28 cellular contexts compared by ENCODE assay signal in genomic region chr9:36170531-36170930, GRCh38. TPM values are rescaled to one million over a fixed set of nuclear protein-coding genes. Genes with fewer than 3 reads are reported as not detected.
DNase-seq lines count a peak whose midpoint lies in the region; ATAC-seq, FAIRE-seq and TF ChIP-seq lines count a peak whose summit lies in the region.
"Had no signal": no experiment of that assay in that cellular context is flagged by ENCODE, and none has a peak within 500 bp of the region (broad histone marks: within the 10 kb centered on the region; RNA-seq: fewer than 3 reads in every experiment).

No MANE protein-coding gene starts in this region.

- H2AFZ ChIP-seq in H1 (ENCODE audit: low read length) = no peak overlapping the region
- no peak overlapping the region for H2AFZ ChIP-seq in neuronal stem cell (ENCODE audit: low read length)

- H3K9me3 ChIP-seq in H1 (ENCODE audit: insufficient read depth in 2 of 2, low read depth in 1 of 2, low read length in 1 of 2) (no peaks in the 10 kb centered on the region), neuronal stem cell (replicated peaks in 1 of 2; ENCODE audit: control insufficient read depth in 2 of 2, insufficient read depth in 1 of 2, low read depth in 1 of 2, low read length in 2 of 2) (no peaks in the 10 kb centered on the region)
- H3K9me3 ChIP-seq: BE2C, BLaER1 had no signal

- H3K56ac ChIP-seq in H1 (replicated peaks; ENCODE audit: insufficient read length, low read depth, low read length) = no peak overlapping the region

- TF ChIP-seq POLR2A in H1 (IDR thresholded peaks at IDR 0.05; ENCODE audit: control extremely low read depth in 1 of 2, low read depth in 2 of 2, low read length in 2 of 2) = no peak

- H3K14ac ChIP-seq in H1 (ENCODE audit: insufficient read length) (no peak overlapping the region), neuronal stem cell (ENCODE audit: low read length) (peak overlapping the region; percentile 71)

- no peaks in the 10 kb centered on the region for H4K20me1 ChIP-seq in H1 (replicated peaks in 1 of 2; ENCODE audit: control insufficient read depth in 1 of 2, insufficient read depth in 2 of 2, low read length in 2 of 2)
- H4K20me1 ChIP-seq: BLaER1 had no signal

- H4K8ac ChIP-seq in H1 (ENCODE audit: extremely low read depth, insufficient read depth, low read length) = no peak overlapping the region
- H4K8ac ChIP-seq in neuronal stem cell (ENCODE audit: low read depth, low read length) = no peak overlapping the region

- no peak for TF ChIP-seq EP300 in H1 (IDR thresholded peaks at IDR 0.05; ENCODE audit: borderline replicate concordance in 1 of 2, low read depth in 2 of 2, low read length in 2 of 2)

- TF ChIP-seq CTCF in H1 (IDR thresholded peaks at IDR 0.05; ENCODE audit: control extremely low read depth in 1 of 3, insufficient read depth in 1 of 3, low read depth in 1 of 3, low read length in 3 of 3) = no peak

- H2AK5ac ChIP-seq in H1 (ENCODE audit: low read depth, low read length) (no peak overlapping the region), neuronal stem cell (ENCODE audit: low read depth, low read length) (peak overlapping the region; percentile 27)

- H2BK20ac ChIP-seq in H1 (ENCODE audit: low read length) = no peak overlapping the region

- H3K9ac ChIP-seq in H1 (replicated peaks in 1 of 4; ENCODE audit: extremely low read depth in 1 of 4, low read depth in 3 of 4, low read length in 3 of 4) = no peak overlapping the region
- no peak overlapping the region for H3K9ac ChIP-seq in neuronal stem cell (ENCODE audit: low read depth, low read length, poor library complexity)
- H3K9ac ChIP-seq: BLaER1 had no signal

- intact Hi-C loops in sciatic nerve (cut with DNase I) = no loop called here
- intact Hi-C loops in left colon (cut with DNase I, micrococcal nuclease) = no loop called here

- H2BK15ac ChIP-seq in H1 (ENCODE audit: low read length) (no peak overlapping the region), neuronal stem cell (ENCODE audit: low read length) (no peak overlapping the region)

- H3K79me2 ChIP-seq in H1 (ENCODE audit: control insufficient read depth in 1 of 2, insufficient read depth in 2 of 2, low read length in 2 of 2) = no peaks in the 10 kb centered on the region

- H3K4me3 ChIP-seq in H1 (ENCODE audit: extremely low read depth in 1 of 4, insufficient read depth in 2 of 4, low read depth in 3 of 4, low read length in 4 of 4) (no peak overlapping the region), neuronal stem cell (ENCODE audit: low read length in 2 of 2) (no peak overlapping the region)
- H3K4me3 ChIP-seq: BLaER1, GM12878 had no signal

- no peak overlapping the region for H3K4ac ChIP-seq in H1 (replicated peaks; ENCODE audit: insufficient read length, low read depth, low read length)
- no peak overlapping the region for H3K4ac ChIP-seq in neuronal stem cell (ENCODE audit: low read length)

- 91% methylated on average over 13 of the region's 13 CpGs; no CpG with 5 or more reads in 1 of the 2 experiments for WGBS in H1 (ENCODE audit: extremely low coverage in 1 of 2, insufficient coverage in 1 of 2, insufficient read length in 1 of 2, insufficient replicate concordance in 2 of 2, low coverage in 1 of 2, low lambda C conversion rate in 2 of 2, missing lambda C conversion rate in 1 of 2), 2 experiments
- no CpG with 5 or more reads among the region's 13 CpGs for WGBS in neuronal stem cell (ENCODE audit: extremely low coverage in 2 of 2, insufficient read length in 2 of 2, insufficient replicate concordance in 1 of 2), 2 donors

- no peak overlapping the region for H2BK120ac ChIP-seq in H1 (replicated peaks; ENCODE audit: low read depth, low read length)
- H2BK120ac ChIP-seq in neuronal stem cell (ENCODE audit: low read depth, low read length) = no peak overlapping the region

- no peak overlapping the region for H4K5ac ChIP-seq in H1 (ENCODE audit: insufficient read length, low read depth, low read length)

- H3K23ac ChIP-seq in H1 (ENCODE audit: insufficient read length) = no peak overlapping the region
- no peak overlapping the region for H3K23ac ChIP-seq in neuronal stem cell (ENCODE audit: low read depth, low read length, poor library complexity)

- peaks cover 2% of the 10 kb centered on the region; the same call in 1 of the 2 replicates for H3K23me2 ChIP-seq in H1 (ENCODE audit: low read depth, low read length)

- POLR2A ChIA-PET in H1 (lab: Charles Lee; ENCODE audit: partially characterized antibody) = no interaction called here

- H3K18ac ChIP-seq in H1 (ENCODE audit: extremely low read depth, low read length) = no peak overlapping the region
- no peak overlapping the region for H3K18ac ChIP-seq in neuronal stem cell (ENCODE audit: low read length)

- no peak for DNase-seq in H1 (ENCODE audit: low read depth in 1 of 2, low spot score in 2 of 2)
- DNase-seq in neuronal stem cell (ENCODE audit: low spot score) = no peak
- peak; percentile 47 for DNase-seq in sciatic nerve (ENCODE audit: low spot score)
- DNase-seq in left colon = no peak
- DNase-seq in cortex of kidney (lab: John Stamatoyannopoulos, UW) = no peak
- DNase-seq: 8988T; ACHN; BE2C; C1 segment of cervical spinal cord; CD4-positive, alpha-beta memory T cell; CD4-positive, CD25-positive, alpha-beta regulatory T cell; CD8-positive, alpha-beta memory T cell; COR-L47; DMS 273 treated with DMSO at 0.1 percent for 48 hours; DMS153; DMS53; DMS79; DND-41; EL; GDM1 had no signal

- H3K4me2 ChIP-seq in H1 (ENCODE audit: insufficient read depth in 1 of 2, low read depth in 2 of 2, low read length in 2 of 2) (no peak overlapping the region), neuronal stem cell (ENCODE audit: insufficient read depth, low read length, poor library complexity, severe bottlenecking) (no peak overlapping the region)
- H3K4me2 ChIP-seq: BLaER1 had no signal

- H3K27ac ChIP-seq in H1 (ENCODE audit: low read depth, low read length) (no peak overlapping the region), neuronal stem cell (replicated peaks; ENCODE audit: low read length) (no peak overlapping the region)
- H3K27ac ChIP-seq: BLaER1 had no signal

- ATAC-seq in sciatic nerve (no peak), left colon (no peak), HG03025 (IDR thresholded peaks at IDR 0.05; ENCODE audit: low FRiP score, unreplicated experiment) (no peak)
- ATAC-seq: GM12878 had no signal

- H3K4me1 ChIP-seq in H1 (replicated peaks in 1 of 4; ENCODE audit: control insufficient read depth in 3 of 4, insufficient read depth in 4 of 4, low read length in 3 of 4) (no peaks in the 10 kb centered on the region; a peak in 1 of 7 replicates), neuronal stem cell (ENCODE audit: control insufficient read depth in 2 of 2, insufficient read depth in 1 of 2, low read depth in 1 of 2, low read length in 2 of 2) (peaks cover 0 to 1% of the 10 kb centered on the region in 2 donors)
- H3K4me1 ChIP-seq: BE2C, BLaER1 had no signal

- H3K27me3 ChIP-seq in H1 (replicated peaks in 1 of 4; ENCODE audit: control insufficient read depth in 3 of 4, extremely low read depth in 1 of 4, insufficient read depth in 3 of 4, low read length in 3 of 4) = no peaks in the 10 kb centered on the region
- H3K27me3 ChIP-seq in neuronal stem cell (ENCODE audit: control insufficient read depth in 3 of 3, insufficient read depth in 3 of 3, low read depth in 1 of 3, low read length in 3 of 3) = peaks cover 0 to 27% (median 0%) of the 10 kb centered on the region in 3 experiments
- H3K27me3 ChIP-seq: BE2C, BLaER1 had no signal

- CTCF ChIA-PET in H1 (lab: Charles Lee; ENCODE audit: partially characterized antibody) = interaction anchor here (1.2 to 10.2 kb wide), 4 partner anchors 8 to 216 kb away, joined by 3 to 153 read pairs (median 13); no protein-coding TSS in a partner anchor

- no peak overlapping the region for H2BK5ac ChIP-seq in H1 (ENCODE audit: low read depth, low read length)
- no peak overlapping the region for H2BK5ac ChIP-seq in neuronal stem cell (ENCODE audit: low read length)

- H3K79me1 ChIP-seq in H1 (ENCODE audit: low read depth, low read length) (no peaks in the 10 kb centered on the region), neuronal stem cell (ENCODE audit: low read depth, low read length) (no peaks in the 10 kb centered on the region)

- no peak for FAIRE-seq in H1 (lab: Jason Lieb, UNC)
- FAIRE-seq: A204.1, GM12878, GM12892, GM18507 had no signal

- H3K36me3 ChIP-seq in H1 (ENCODE audit: control insufficient read depth in 2 of 4, insufficient read depth in 4 of 4, low read length in 3 of 4) (no peaks in the 10 kb centered on the region), neuronal stem cell (replicated peaks in 1 of 2; ENCODE audit: control insufficient read depth in 2 of 2, insufficient read depth in 2 of 2, low read length in 2 of 2) (no peaks in the 10 kb centered on the region)
- H3K36me3 ChIP-seq: BE2C, BLaER1 had no signal

- H4K91ac ChIP-seq in H1 (replicated peaks; ENCODE audit: insufficient read length, low read length) (no peak overlapping the region), neuronal stem cell (ENCODE audit: low read depth, low read length, poor library complexity) (peak overlapping the region; percentile 7)

- TF ChIP-seq RAD21 in H1 (IDR thresholded peaks at IDR 0.05 in 1 of 2, conservative IDR thresholded peaks at IDR 0.05 in 1 of 2; ENCODE audit: low read depth in 2 of 2, low read length in 2 of 2) = no peak

- H2BK12ac ChIP-seq in H1 (ENCODE audit: low read depth, low read length) (peak overlapping the region; percentile 50; the same call in 1 of the 2 replicates), neuronal stem cell (ENCODE audit: low read length) (no peak overlapping the region)

RNA-seq across cellular contexts. Expression of gene CCIN, which starts 1.3 kb away (rescaled TPM):
- total RNA-seq in H1 (2021; fragmentation: NEBNext Ultra II Directional; extraction: Animal tissue kit (Norgen Biotek cat#: 25700)) = 0.19 and 0.27 TPM in 2 replicates
- 0.20 and 0.21 TPM in 2 replicates for polyA plus RNA-seq in H1 (2011; rRNA removed)
- polyA plus RNA-seq in H1 (2011; cell fraction: cytosol; rRNA removed) = 0.19 TPM
- polyA plus RNA-seq in H1 (2011; cell fraction: nucleus; rRNA removed) = 0.74 TPM
- 0.12 to 0.19 TPM (median 0.18 TPM) in 3 of 4 replicates, not detected in the other for polyA plus RNA-seq in H1 (2012, experiment 1 of 2)
- polyA plus RNA-seq in H1 (2012, experiment 2 of 2) = 0.08 TPM
- polyA plus RNA-seq in H1 (2013, experiment 1 of 2) = 0.06 TPM
- 0.07 TPM for polyA plus RNA-seq in H1 (2013, experiment 2 of 2)
- polyA minus RNA-seq in H1 (2011; rRNA and poly(A)+ RNA removed) = 1.1 and 1.8 TPM in 2 replicates
- polyA minus RNA-seq in H1 (2011; cell fraction: cytosol; rRNA and poly(A)+ RNA removed) = not detected
- 0.80 TPM for polyA minus RNA-seq in H1 (2011; cell fraction: nucleus; rRNA and poly(A)+ RNA removed)
- 0.03 TPM for polyA plus RNA-seq in neuronal stem cell (2013, experiment 1 of 2)
- 0.03 TPM for polyA plus RNA-seq in neuronal stem cell (2013, experiment 2 of 2)
- total RNA-seq in sciatic nerve (not detected), left colon (under 1 TPM in 1 of 2 donors, not detected in 1; 0.25 TPM)
- total RNA-seq: A673; CD4-positive, alpha-beta memory T cell; CD8-positive, alpha-beta memory T cell; G401; GM12878 had no signal
- polyA plus RNA-seq: CD4-positive, alpha-beta memory T cell; GM12878 had no signal

RNA-seq across cellular contexts. Expression of gene CLTA, which starts 20.2 kb away (rescaled TPM):
- 236 and 239 TPM in 2 replicates for total RNA-seq in H1 (2021; fragmentation: NEBNext Ultra II Directional; extraction: Animal tissue kit (Norgen Biotek cat#: 25700))
- 137 and 146 TPM in 2 replicates for polyA plus RNA-seq in H1 (2011; rRNA removed)
- polyA plus RNA-seq in H1 (2011; cell fraction: cytosol; rRNA removed) = 239 TPM
- 104 TPM for polyA plus RNA-seq in H1 (2011; cell fraction: nucleus; rRNA removed)
- 235 to 274 TPM (median 252 TPM) in 4 replicates for polyA plus RNA-seq in H1 (2012, experiment 1 of 2)
- polyA plus RNA-seq in H1 (2012, experiment 2 of 2) = 360 TPM
- 195 TPM for polyA plus RNA-seq in H1 (2013, experiment 1 of 2)
- polyA plus RNA-seq in H1 (2013, experiment 2 of 2) = 200 TPM
- 58.9 and 75.6 TPM in 2 replicates for polyA minus RNA-seq in H1 (2011; rRNA and poly(A)+ RNA removed)
- 112 TPM for polyA minus RNA-seq in H1 (2011; cell fraction: cytosol; rRNA and poly(A)+ RNA removed)
- 56.0 TPM for polyA minus RNA-seq in H1 (2011; cell fraction: nucleus; rRNA and poly(A)+ RNA removed)
- 191 TPM for polyA plus RNA-seq in neuronal stem cell (2013, experiment 1 of 2)
- 183 TPM for polyA plus RNA-seq in neuronal stem cell (2013, experiment 2 of 2)
- total RNA-seq in sciatic nerve (103 TPM), left colon (100 to 1,000 TPM; 200 to 205 TPM)

RNA-seq across cellular contexts. Expression of gene GLIPR2, which starts 34.0 kb away (rescaled TPM):
- 7.9 and 8.9 TPM in 2 replicates for total RNA-seq in H1 (2021; fragmentation: NEBNext Ultra II Directional; extraction: Animal tissue kit (Norgen Biotek cat#: 25700))
- polyA plus RNA-seq in H1 (2011; rRNA removed) = 10.2 and 12.0 TPM in 2 replicates
- polyA plus RNA-seq in H1 (2011; cell fraction: cytosol; rRNA removed) = 13.7 TPM
- polyA plus RNA-seq in H1 (2011; cell fraction: nucleus; rRNA removed) = 7.1 TPM
- 11.5 to 15.4 TPM (median 13.1 TPM) in 4 replicates for polyA plus RNA-seq in H1 (2012, experiment 1 of 2)
- 11.8 TPM for polyA plus RNA-seq in H1 (2012, experiment 2 of 2)
- polyA plus RNA-seq in H1 (2013, experiment 1 of 2) = 6.2 TPM
- 6.2 TPM for polyA plus RNA-seq in H1 (2013, experiment 2 of 2)
- 5.5 and 7.2 TPM in 2 replicates for polyA minus RNA-seq in H1 (2011; rRNA and poly(A)+ RNA removed)
- 4.7 TPM for polyA minus RNA-seq in H1 (2011; cell fraction: cytosol; rRNA and poly(A)+ RNA removed)
- 3.7 TPM for polyA minus RNA-seq in H1 (2011; cell fraction: nucleus; rRNA and poly(A)+ RNA removed)
- polyA plus RNA-seq in neuronal stem cell (2013, experiment 1 of 2) = 29.4 TPM
- polyA plus RNA-seq in neuronal stem cell (2013, experiment 2 of 2) = 30.0 TPM
- total RNA-seq in sciatic nerve (14.8 TPM), left colon (10 to 100 TPM; 26.0 to 33.3 TPM)
